ENCODE assay signal across 14 cellular contexts in the genomic region with DNA sequence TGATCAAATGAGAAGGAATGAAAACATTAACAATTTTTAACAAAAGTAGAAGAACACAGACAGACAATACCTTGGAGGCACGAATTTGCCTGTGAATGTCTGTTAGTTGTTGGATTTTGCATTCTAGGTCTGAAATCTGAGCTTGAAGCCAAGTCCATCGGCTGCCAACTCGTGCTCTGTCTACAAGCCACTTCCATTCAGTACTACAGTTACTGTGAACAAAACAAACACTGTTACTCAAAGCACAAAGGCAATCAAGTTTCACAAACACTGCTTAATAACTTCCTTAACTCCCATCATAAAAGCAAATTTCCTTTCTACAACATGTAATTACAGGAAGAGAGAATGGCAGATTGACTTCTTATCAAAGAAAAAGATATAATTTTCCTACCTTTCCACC. TPM values are rescaled to one million over a fixed set of nuclear protein-coding genes. Genes with fewer than 3 reads are reported as not detected.
A peak's percentile ranks its signal among the peaks of the same experiment; 100 is the strongest.
DNase-seq lines count a peak whose midpoint lies in the region; ATAC-seq and TF ChIP-seq lines count a peak whose summit lies in the region.
"Had no signal": no experiment of that assay in that cellular context is flagged by ENCODE, and none has a peak within 500 bp of the region (broad histone marks: within the 10 kb centered on the region; RNA-seq: fewer than 3 reads in every experiment).

No MANE protein-coding gene starts in this region.

- CTCF ChIA-PET in HEK293 (lab: Yijun Ruan, JAX) = interaction anchor here (0.6 kb wide), 1 partner anchor 94 kb away, joined by 3 read pairs; no protein-coding TSS in a partner anchor
- CTCF ChIA-PET in activated CD8-positive, alpha-beta T cell treated with anti-CD3 and anti-CD28 coated beads for 36 hours (lab: Charles Lee) = no interaction called here

- peaks cover 43% of the 10 kb centered on the region for H3K36me3 Mint-ChIP-seq in endodermal cell (ENCODE audit: low read depth)
- peaks cover 21% of the 10 kb centered on the region for H3K36me3 Mint-ChIP-seq in activated CD8-positive, alpha-beta T cell treated with anti-CD3 and anti-CD28 coated beads for 36 hours (ENCODE audit: low read depth)

- H3K4me3 ChIP-seq in HEK293 (ENCODE audit: low read depth, low read length) (no peak overlapping the region), left lung (no peak overlapping the region), endodermal cell (ENCODE audit: low read length) (no peak overlapping the region)
- H3K4me3 ChIP-seq: neural progenitor cell, suprapubic skin had no signal

- ATAC-seq in left lung = peak; percentile 19
- ATAC-seq in activated CD8-positive, alpha-beta T cell treated with anti-CD3 and anti-CD28 coated beads for 36 hours = no peak
- ATAC-seq: activated CD4-positive, CD25-positive, alpha-beta regulatory T cell treated with anti-CD3 and anti-CD28 coated beads, Interleukin-2, amount 50 U/mL, for 24 hours; HCT116; T-cell had no signal

- H3K4me3 Mint-ChIP-seq in endodermal cell = no peak overlapping the region
- H3K4me3 Mint-ChIP-seq in activated CD8-positive, alpha-beta T cell treated with anti-CD3 and anti-CD28 coated beads for 36 hours = no peak overlapping the region
- H3K4me3 Mint-ChIP-seq: activated T-cell treated with anti-CD3 and anti-CD28 coated beads, Interleukin-2, amount 50 U/mL, for 24 hours; neural progenitor cell; T-cell had no signal

- no peaks in the 10 kb centered on the region for H3K4me1 ChIP-seq in HEK293 (ENCODE audit: control insufficient read depth, insufficient read depth, low read length)
- H3K4me1 ChIP-seq in left lung = no peaks in the 10 kb centered on the region
- H3K4me1 ChIP-seq in endodermal cell (ENCODE audit: control insufficient read depth, insufficient read depth, low read length) = no peaks in the 10 kb centered on the region
- H3K4me1 ChIP-seq: neural progenitor cell, suprapubic skin had no signal

- POLR2A ChIA-PET in HEK293 (lab: Yijun Ruan, JAX) = no interaction called here
- POLR2A ChIA-PET in activated CD8-positive, alpha-beta T cell treated with anti-CD3 and anti-CD28 coated beads for 36 hours (lab: Charles Lee) = no interaction called here

- peaks cover 0 to 5% of the 10 kb centered on the region in 2 experiments; a peak in 1 of 3 replicates for H3K36me3 ChIP-seq in HEK293 (ENCODE audit: control insufficient read depth in 2 of 2, insufficient read depth in 1 of 2, low read length in 2 of 2)
- H3K36me3 ChIP-seq in left lung = peaks cover 0 to 34% of the 10 kb centered on the region in 2 donors
- peaks cover 28% of the 10 kb centered on the region for H3K36me3 ChIP-seq in endodermal cell (ENCODE audit: control insufficient read depth, insufficient read depth, low read length)

- H3K27ac Mint-ChIP-seq in endodermal cell = no peak overlapping the region
- no peak overlapping the region for H3K27ac Mint-ChIP-seq in activated CD8-positive, alpha-beta T cell treated with anti-CD3 and anti-CD28 coated beads for 36 hours
- H3K27ac Mint-ChIP-seq: activated T-cell treated with anti-CD3 and anti-CD28 coated beads, Interleukin-2, amount 50 U/mL, for 24 hours; neural progenitor cell; T-cell had no signal

- H3K4me1 Mint-ChIP-seq in endodermal cell = peaks cover 19% of the 10 kb centered on the region
- no peaks in the 10 kb centered on the region for H3K4me1 Mint-ChIP-seq in activated CD8-positive, alpha-beta T cell treated with anti-CD3 and anti-CD28 coated beads for 36 hours (ENCODE audit: low read depth)
- H3K4me1 Mint-ChIP-seq: neural progenitor cell had no signal

- TF ChIP-seq CTCF in HEK293 (tag by site-specific recombination; IDR thresholded peaks at IDR 0.05) (no peak), left lung (IDR thresholded peaks at IDR 0.05) (no peak), endodermal cell (conservative IDR thresholded peaks at IDR 0.05) (no peak)
- no peak for TF ChIP-seq CTCF in activated CD8-positive, alpha-beta T cell treated with anti-CD3 and anti-CD28 coated beads for 36 hours (IDR thresholded peaks at IDR 0.05)

- peak; percentile 77 for DNase-seq in NCI-H2029 (lab: John Stamatoyannopoulos, UW)
- DNase-seq in astrocyte of the hippocampus (ENCODE audit: low read depth, low spot score) = peak; percentile 7
- DNase-seq in left lung = no peak
- no peak for DNase-seq in endodermal cell
- no peak for DNase-seq in Kasumi-1 (lab: John Stamatoyannopoulos, UW)
- DNase-seq in activated CD8-positive, alpha-beta T cell treated with anti-CD3 and anti-CD28 coated beads for 36 hours = no peak
- DNase-seq: activated T-cell treated with anti-CD3 and anti-CD28 coated beads, Interleukin-2, amount 50 U/mL, for 24 hours; T-cell had no signal

- peaks cover 25% of the 10 kb centered on the region for H3K9me3 Mint-ChIP-seq in endodermal cell
- peaks cover 13% of the 10 kb centered on the region for H3K9me3 Mint-ChIP-seq in activated CD8-positive, alpha-beta T cell treated with anti-CD3 and anti-CD28 coated beads for 36 hours

- no peak overlapping the region for H3K27ac ChIP-seq in HEK293 (ENCODE audit: extremely low read depth, low read depth, low read length)
- H3K27ac ChIP-seq in left lung = no peak overlapping the region
- H3K27ac ChIP-seq in endodermal cell (ENCODE audit: low read depth, low read length) = no peak overlapping the region
- H3K27ac ChIP-seq: C4-2B, neural progenitor cell, suprapubic skin had no signal

- no peak overlapping the region for H3K9ac ChIP-seq in endodermal cell (ENCODE audit: extremely low read depth, low read length, poor library complexity, severe bottlenecking)
- H3K9ac ChIP-seq: neural progenitor cell had no signal

- H3K9me3 ChIP-seq in HEK293 (ENCODE audit: control insufficient read depth, insufficient read depth, low read depth, low read length) (no peaks in the 10 kb centered on the region), left lung (peaks cover 0 to 18% of the 10 kb centered on the region in 2 donors), endodermal cell (ENCODE audit: control insufficient read depth, low read length) (peaks cover 32% of the 10 kb centered on the region)

- WGBS in endodermal cell (ENCODE audit: insufficient coverage in 1 of 2, insufficient read length in 1 of 2), 2 experiments = 71 to 75% methylated on average over 1 to 3 of the region's 3 CpGs

- no peaks in the 10 kb centered on the region for H3K27me3 ChIP-seq in left lung
- no peaks in the 10 kb centered on the region for H3K27me3 ChIP-seq in endodermal cell (ENCODE audit: control insufficient read depth, insufficient read depth, low read length, poor library complexity, severe bottlenecking)
- H3K27me3 ChIP-seq: neural progenitor cell, suprapubic skin had no signal

- H3K27me3 Mint-ChIP-seq in endodermal cell (ENCODE audit: insufficient read depth) = no peaks in the 10 kb centered on the region
- no peaks in the 10 kb centered on the region for H3K27me3 Mint-ChIP-seq in activated CD8-positive, alpha-beta T cell treated with anti-CD3 and anti-CD28 coated beads for 36 hours
- H3K27me3 Mint-ChIP-seq: activated T-cell treated with anti-CD3 and anti-CD28 coated beads, Interleukin-2, amount 50 U/mL, for 24 hours; T-cell had no signal

- intact Hi-C loops in left lung (cut with DNase I) = no loop called here
- intact Hi-C loops in activated CD8-positive, alpha-beta T cell treated with anti-CD3 and anti-CD28 coated beads for 36 hours (cut with micrococcal nuclease) = no loop called here

TF ChIP-seq in HEK293, 187 proteins besides CTCF, POLR2A, EP300 and RAD21:
- TF ChIP-seq ZNF133 (tag by site-specific recombination; IDR thresholded peaks at IDR 0.05) (no peak), ZNF175 (tag by site-specific recombination; IDR thresholded peaks at IDR 0.05) (no peak), KLF1 (tag by site-specific recombination; IDR thresholded peaks at IDR 0.05) (no peak), ZIC2 (tag by site-specific recombination; IDR thresholded peaks at IDR 0.05) (no peak), MYNN (tag by site-specific recombination; IDR thresholded peaks at IDR 0.05; ENCODE audit: borderline replicate concordance) (no peak), ZNF701 (tag by site-specific recombination; IDR thresholded peaks at IDR 0.05) (no peak)
- TF ChIP-seq, protein P1, sequence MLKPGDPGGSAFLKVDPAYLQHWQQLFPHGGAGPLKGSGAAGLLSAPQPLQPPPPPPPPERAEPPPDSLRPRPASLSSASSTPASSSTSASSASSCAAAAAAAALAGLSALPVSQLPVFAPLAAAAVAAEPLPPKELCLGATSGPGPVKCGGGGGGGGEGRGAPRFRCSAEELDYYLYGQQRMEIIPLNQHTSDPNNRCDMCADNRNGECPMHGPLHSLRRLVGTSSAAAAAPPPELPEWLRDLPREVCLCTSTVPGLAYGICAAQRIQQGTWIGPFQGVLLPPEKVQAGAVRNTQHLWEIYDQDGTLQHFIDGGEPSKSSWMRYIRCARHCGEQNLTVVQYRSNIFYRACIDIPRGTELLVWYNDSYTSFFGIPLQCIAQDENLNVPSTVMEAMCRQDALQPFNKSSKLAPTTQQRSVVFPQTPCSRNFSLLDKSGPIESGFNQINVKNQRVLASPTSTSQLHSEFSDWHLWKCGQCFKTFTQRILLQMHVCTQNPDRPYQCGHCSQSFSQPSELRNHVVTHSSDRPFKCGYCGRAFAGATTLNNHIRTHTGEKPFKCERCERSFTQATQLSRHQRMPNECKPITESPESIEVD (tag by site-specific recombination; IDR thresholded peaks at IDR 0.05) = peak; percentile 11; the same call in 1 of the 2 replicates
TF ChIP-seq in HEK293: peak in this region for 1.

RNA-seq across cellular contexts. Expression of a gene that starts 42.2 kb away (rescaled TPM):
- total RNA-seq in left lung (10 to 100 TPM; 29.6 to 31.5 TPM), endodermal cell (10 to 100 TPM; 26.6 to 31.3 TPM)
- 17.1 TPM for polyA plus RNA-seq in endodermal cell (2013, experiment 1 of 2)
- polyA plus RNA-seq in endodermal cell (2013, experiment 2 of 2) = 19.7 TPM
- 1 to 10 TPM; 4.8 to 5.4 TPM for total RNA-seq in activated CD8-positive, alpha-beta T cell treated with anti-CD3 and anti-CD28 coated beads for 36 hours

Comparison
In these comparisons a context has a peak if more than half of its experiments do, and no peak if none do; other contexts are left out.
1. DNase-seq: peak in NCI-H2029 (single experiment) and astrocyte of the hippocampus (single experiment); none in left lung (0 of 2), endodermal cell (single experiment), Kasumi-1 (0 of 2) and activated CD8-positive, alpha-beta T cell treated with anti-CD3 and anti-CD28 coated beads for 36 hours (single experiment).
2. RNA of a gene that starts 42.2 kb away (total RNA-seq): 29.6 to 31.5 TPM in left lung and 26.6 to 31.3 TPM in endodermal cell; 4.8 to 5.4 TPM in activated CD8-positive, alpha-beta T cell treated with anti-CD3 and anti-CD28 coated beads for 36 hours; every median in the first group is over 4 times any median in the second.